ENCODE assay signal across 21 cellular contexts in genomic region chrX:17741123-17741511, GRCh38. TPM values are rescaled to one million over a fixed set of nuclear protein-coding genes. Genes with fewer than 3 reads are reported as not detected.
DNase-seq lines count a peak whose midpoint lies in the region; ATAC-seq and TF ChIP-seq lines count a peak whose summit lies in the region.
"Had no signal": no experiment of that assay in that cellular context is flagged by ENCODE, and none has a peak within 500 bp of the region (broad histone marks: within the 10 kb centered on the region; RNA-seq: fewer than 3 reads in every experiment).

No MANE protein-coding gene starts in this region.

- H3K4me3 ChIP-seq in A673 (ENCODE audit: low read depth, low read length, poor library complexity, severe bottlenecking), result no peak overlapping the region
- 0 out of 2 replicates have a peak overlapping the region, but pooled peaks have one; percentile 8 for H3K4me3 ChIP-seq in HAP-1
- peak overlapping the region; percentile 30 for H3K4me3 ChIP-seq in WERI-Rb-1 (ENCODE audit: low read depth, low read length)
- H3K4me3 ChIP-seq in CD8-positive, alpha-beta memory T cell (ENCODE audit: low read length), result no peak overlapping the region
- H3K4me3 ChIP-seq: gastroesophageal sphincter, lung had no signal

- POLR2A ChIA-PET in A673 (lab: Charles Lee; ENCODE audit: low non-redundant PET), result no interaction called here
- POLR2A ChIA-PET in CD8-positive, alpha-beta memory T cell (lab: Charles Lee), result no interaction called here

- H3K27me3 ChIP-seq in A673 (replicated peaks; ENCODE audit: insufficient read depth, low read depth, low read length, poor library complexity) (no peaks in the 10 kb centered on the region), HAP-1 (ENCODE audit: low read depth) (no peaks in the 10 kb centered on the region), WERI-Rb-1 (ENCODE audit: insufficient read depth, low read depth, severe bottlenecking) (peaks cover 17% of the 10 kb centered on the region)
- H3K27me3 ChIP-seq in CD8-positive, alpha-beta memory T cell (ENCODE audit: insufficient read depth, low read length, poor library complexity, severe bottlenecking), result no peaks in the 10 kb centered on the region
- H3K27me3 ChIP-seq: gastroesophageal sphincter had no signal

- peaks cover 15 to 27% (median 19%) of the 10 kb centered on the region in 3 donors for H3K4me1 Mint-ChIP-seq in CD8-positive, alpha-beta memory T cell

- H3K27me3 Mint-ChIP-seq in CD8-positive, alpha-beta memory T cell, result peaks cover 20 to 25% of the 10 kb centered on the region in 2 donors
- H3K27me3 Mint-ChIP-seq: B cell; stimulated activated naive CD8-positive, alpha-beta T cell treated with anti-CD3 and anti-CD28 coated beads, Interleukin-15, amount 100 ng/mL, for 72 hours had no signal

- ATAC-seq in HG03139 (IDR thresholded peaks at IDR 0.05; ENCODE audit: unreplicated experiment), result no peak
- ATAC-seq in HG03571 (IDR thresholded peaks at IDR 0.05; ENCODE audit: unreplicated experiment), result no peak
- ATAC-seq: gastroesophageal sphincter; natural killer cell treated with Interleukin-12 subunit alpha and Interleukin-12 subunit beta and Interleukin-15 and Interleukin-18, amount 100 ng/mL, for 72 hours; stimulated activated naive CD8-positive, alpha-beta T cell treated with anti-CD3 and anti-CD28 coated beads, Interleukin-15, amount 100 ng/mL, for 72 hours had no signal

- H3K9me3 Mint-ChIP-seq in CD8-positive, alpha-beta memory T cell, result peaks cover 0 to 5% (median 0%) of the 10 kb centered on the region in 5 donors
- H3K9me3 Mint-ChIP-seq: activated CD4-positive, alpha-beta memory T cell treated with anti-CD3 and anti-CD28 coated beads, Interleukin-2, amount 10 ng/mL, durations not matched to agents 7 days and 5 days; activated naive CD4-positive, alpha-beta T cell treated with anti-CD3 and anti-CD28 coated beads for 36 hours; natural killer cell treated with Interleukin-12 subunit alpha and Interleukin-12 subunit beta and Interleukin-15 and Interleukin-18, amount 100 ng/mL, for 72 hours; stimulated activated naive CD8-positive, alpha-beta T cell treated with anti-CD3 and anti-CD28 coated beads, Interleukin-15, amount 100 ng/mL, for 72 hours had no signal

- intact Hi-C loops in A673 (cut with micrococcal nuclease; ENCODE audit: unreplicated experiment), result no loop called here
- intact Hi-C loops in posterior vena cava (cut with DNase I), result no loop called here

- peak; percentile 27 for DNase-seq in A673 (ENCODE audit: low spot score)
- DNase-seq in HAP-1 (ENCODE audit: low spot score in 2 of 2), result peak; percentile 70 to 74
- peak; percentile 66 for DNase-seq in WERI-Rb-1
- peak; percentile 71 for DNase-seq in posterior vena cava (ENCODE audit: low spot score)
- no peak for DNase-seq in CD8-positive, alpha-beta memory T cell
- no peak for DNase-seq in DMS 273 treated with DMSO at 0.1 percent for 48 hours (lab: John Stamatoyannopoulos, UW)
- DNase-seq: activated CD4-positive, alpha-beta memory T cell treated with anti-CD3 and anti-CD28 coated beads, Interleukin-2, amount 10 ng/mL, durations not matched to agents 7 days and 5 days; activated CD8-positive, alpha-beta memory T cell treated with anti-CD3 and anti-CD28 coated beads, Interleukin-2, amount 50 U/mL, for 4 hours; activated naive CD4-positive, alpha-beta T cell treated with anti-CD3 and anti-CD28 coated beads for 36 hours; caudate nucleus; NCI-H146; NCI-H2171; SIG-M5; stimulated activated CD8-positive, alpha-beta memory T cell treated with anti-CD3 and anti-CD28 coated beads, Interleukin-4, amount 100 ng/mL, for 48 hours; stimulated activated naive CD8-positive, alpha-beta T cell treated with anti-CD3 and anti-CD28 coated beads, Interleukin-15, amount 100 ng/mL, for 72 hours had no signal

- H3K27ac Mint-ChIP-seq in CD8-positive, alpha-beta memory T cell, result no peak overlapping the region
- H3K27ac Mint-ChIP-seq: activated CD4-positive, alpha-beta memory T cell treated with anti-CD3 and anti-CD28 coated beads, Interleukin-2, amount 10 ng/mL, durations not matched to agents 7 days and 5 days; activated naive CD4-positive, alpha-beta T cell treated with anti-CD3 and anti-CD28 coated beads for 36 hours; B cell; natural killer cell treated with Interleukin-12 subunit alpha and Interleukin-12 subunit beta and Interleukin-15 and Interleukin-18, amount 100 ng/mL, for 72 hours; stimulated activated naive CD8-positive, alpha-beta T cell treated with anti-CD3 and anti-CD28 coated beads, Interleukin-15, amount 100 ng/mL, for 72 hours had no signal

- H3K36me3 Mint-ChIP-seq in CD8-positive, alpha-beta memory T cell, result peaks cover 0 to 1% (median 0%) of the 10 kb centered on the region in 3 donors

- H3K9me3 ChIP-seq in A673 (ENCODE audit: low read depth, low read length, poor library complexity, severe bottlenecking) (no peaks in the 10 kb centered on the region), HAP-1 (no peaks in the 10 kb centered on the region), WERI-Rb-1 (ENCODE audit: severe bottlenecking) (no peaks in the 10 kb centered on the region)
- no peaks in the 10 kb centered on the region for H3K9me3 ChIP-seq in CD8-positive, alpha-beta memory T cell (ENCODE audit: low read length)
- H3K9me3 ChIP-seq: gastroesophageal sphincter had no signal

- TF ChIP-seq CTCF in A673 (conservative IDR thresholded peaks at IDR 0.05; ENCODE audit: low read depth, low read length) (no peak), WERI-Rb-1 (IDR thresholded peaks at IDR 0.05; ENCODE audit: low read depth, low read length) (no peak)

- H3K27ac ChIP-seq in A673 (ENCODE audit: low read depth, low read length, poor library complexity, severe bottlenecking) (no peak overlapping the region), WERI-Rb-1 (peak overlapping the region; percentile 47)
- H3K27ac ChIP-seq in CD8-positive, alpha-beta memory T cell (ENCODE audit: low read depth, low read length), result no peak overlapping the region
- H3K27ac ChIP-seq: gastroesophageal sphincter had no signal

- no TSS peak for BruUV-seq in A673 (replicated peaks; lab: Mats Ljungman, UMichigan)

- no peak overlapping the region for H3K4me3 Mint-ChIP-seq in CD8-positive, alpha-beta memory T cell
- H3K4me3 Mint-ChIP-seq: activated CD4-positive, alpha-beta memory T cell treated with anti-CD3 and anti-CD28 coated beads, Interleukin-2, amount 10 ng/mL, durations not matched to agents 7 days and 5 days; activated naive CD4-positive, alpha-beta T cell treated with anti-CD3 and anti-CD28 coated beads for 36 hours; B cell; natural killer cell treated with Interleukin-12 subunit alpha and Interleukin-12 subunit beta and Interleukin-15 and Interleukin-18, amount 100 ng/mL, for 72 hours; stimulated activated naive CD8-positive, alpha-beta T cell treated with anti-CD3 and anti-CD28 coated beads, Interleukin-15, amount 100 ng/mL, for 72 hours had no signal

- in situ Hi-C loops in HAP-1 (cut with MboI; ENCODE audit: low sequenced_read_pairs), result no loop called here

- peaks cover 5% of the 10 kb centered on the region for H3K4me1 ChIP-seq in A673 (ENCODE audit: insufficient read depth, low read length, poor library complexity, severe bottlenecking)
- peaks cover 21% of the 10 kb centered on the region for H3K4me1 ChIP-seq in HAP-1
- no peaks in the 10 kb centered on the region for H3K4me1 ChIP-seq in CD8-positive, alpha-beta memory T cell (ENCODE audit: insufficient read depth, low read length)

- CTCF ChIA-PET in A673 (lab: Charles Lee), result no interaction called here
- CTCF ChIA-PET in CD8-positive, alpha-beta memory T cell (lab: Charles Lee), result no interaction called here

- H3K36me3 ChIP-seq in A673 (ENCODE audit: insufficient read depth, low read length, poor library complexity, severe bottlenecking) (no peaks in the 10 kb centered on the region), HAP-1 (replicated peaks) (no peaks in the 10 kb centered on the region), WERI-Rb-1 (no peaks in the 10 kb centered on the region)
- no peaks in the 10 kb centered on the region for H3K36me3 ChIP-seq in CD8-positive, alpha-beta memory T cell (ENCODE audit: insufficient read depth, low read length)
- H3K36me3 ChIP-seq: gastroesophageal sphincter had no signal

RNA-seq across cellular contexts. Expression of gene SCML1, which starts 3.8 kb away (rescaled TPM):
- total RNA-seq in A673 (2021), result 13.0 and 14.1 TPM in 2 replicates
- 10 to 100 TPM; 10.5 to 12.7 TPM for total RNA-seq in posterior vena cava
- total RNA-seq in CD8-positive, alpha-beta memory T cell, result 1 to 10 TPM; 1.1 to 1.2 TPM
- polyA plus RNA-seq in CD8-positive, alpha-beta memory T cell, result 0.67 TPM

Comparison
In these comparisons a context has a peak if more than half of its experiments do, and no peak if none do; other contexts are left out.
1. DNase-seq: peak in A673 (single experiment), HAP-1 (2 of 2), WERI-Rb-1 (single experiment) and posterior vena cava (single experiment); none in CD8-positive, alpha-beta memory T cell (0 of 5) and DMS 273 treated with DMSO at 0.1 percent for 48 hours (single experiment).
2. H3K4me3 ChIP-seq: peak in HAP-1 (single experiment) and WERI-Rb-1 (single experiment); none in A673 (single experiment) and CD8-positive, alpha-beta memory T cell (single experiment).